ENCODE assay signal across 21 cellular contexts in genomic region chr18:36762074-36762473, GRCh38.
DNase-seq lines count a peak whose midpoint lies in the region; ATAC-seq, FAIRE-seq and TF ChIP-seq lines count a peak whose summit lies in the region.
"Had no signal": no experiment of that assay in that cellular context is flagged by ENCODE, and none has a peak within 500 bp of the region (broad histone marks: within the 10 kb centered on the region; RNA-seq: fewer than 3 reads in every experiment).

No MANE protein-coding gene starts in this region.

- H3K36me3 ChIP-seq in IMR-90 (ENCODE audit: control insufficient read depth, insufficient read depth, low read length) (peaks cover 4% of the 10 kb centered on the region), astrocyte (ENCODE audit: insufficient read depth, low read length) (no peaks in the 10 kb centered on the region), osteoblast (ENCODE audit: insufficient read depth, low read length) (no peaks in the 10 kb centered on the region)

- H3K4me1 Mint-ChIP-seq in astrocyte (ENCODE audit: low read depth, unreplicated experiment): no peaks in the 10 kb centered on the region

- TF ChIP-seq CTCF in IMR-90 (conservative IDR thresholded peaks at IDR 0.05; ENCODE audit: low read depth, low read length) (no peak), astrocyte (IDR thresholded peaks at IDR 0.05; ENCODE audit: insufficient read depth, low read depth, low read length) (no peak), osteoblast (IDR thresholded peaks at IDR 0.05; ENCODE audit: extremely low read depth, low read depth, low read length) (no peak)

- H4K5ac ChIP-seq in IMR-90 (ENCODE audit: low read depth, low read length): no peak overlapping the region

- H2AK5ac ChIP-seq in IMR-90 (ENCODE audit: low read depth, low read length): no peak overlapping the region

- H4K20me1 ChIP-seq in IMR-90 (ENCODE audit: insufficient read depth, low read length) (no peaks in the 10 kb centered on the region), astrocyte (ENCODE audit: insufficient read depth, low read length) (no peaks in the 10 kb centered on the region), osteoblast (ENCODE audit: insufficient read depth, low read length) (no peaks in the 10 kb centered on the region)
- H4K20me1 ChIP-seq: BLaER1 treated with 17β-estradiol and CSF1 and Interleukin-3, amounts not matched to agents 10 nM and 100 nM had no signal

- H2AK9ac ChIP-seq in IMR-90 (replicated peaks; ENCODE audit: low read depth, low read length, poor library complexity): no peak overlapping the region

- H3K18ac ChIP-seq in IMR-90 (ENCODE audit: low read depth, low read length): no peak overlapping the region

- H3K4me1 ChIP-seq in IMR-90 (ENCODE audit: control insufficient read depth, insufficient read depth, low read length) (peaks cover 9% of the 10 kb centered on the region), astrocyte (ENCODE audit: insufficient read depth, low read length) (peaks cover 7% of the 10 kb centered on the region), osteoblast (ENCODE audit: insufficient read depth, low read length) (peaks cover 15% of the 10 kb centered on the region)

- peaks cover 19% of the 10 kb centered on the region for H3K9me1 ChIP-seq in IMR-90 (ENCODE audit: insufficient read depth, low read length)

- no peak overlapping the region for H3K4me3 Mint-ChIP-seq in astrocyte (ENCODE audit: unreplicated experiment)
- H3K4me3 Mint-ChIP-seq: CD8-positive, alpha-beta T cell had no signal

- no peak overlapping the region for H2BK15ac ChIP-seq in IMR-90 (ENCODE audit: low read depth, low read length)

- H3K27ac Mint-ChIP-seq in astrocyte (ENCODE audit: unreplicated experiment): no peak overlapping the region
- H3K27ac Mint-ChIP-seq: CD8-positive, alpha-beta T cell had no signal

- no peak overlapping the region for H2BK20ac ChIP-seq in IMR-90 (ENCODE audit: low read depth, low read length)

- no peak for TF ChIP-seq RAD21 in IMR-90 (IDR thresholded peaks at IDR 0.05; ENCODE audit: low read length)

- intact Hi-C loops in IMR-90 (cut with micrococcal nuclease) (no loop called here), left cardiac atrium (cut with DNase I) (no loop called here)

- peaks cover 0 to 7% of the 10 kb centered on the region in 2 experiments; a peak in 2 of 4 replicates for H3K79me1 ChIP-seq in IMR-90 (ENCODE audit: low read depth in 1 of 2, low read length in 2 of 2)

- peaks cover 5% of the 10 kb centered on the region for H3K27me3 Mint-ChIP-seq in astrocyte (ENCODE audit: low read depth, unreplicated experiment)

- DNase-seq in ELR (ENCODE audit: low read depth): peak; percentile 20
- DNase-seq in IMR-90: peak; percentile 54
- peak; percentile 68 for DNase-seq in astrocyte (ENCODE audit: low read depth)
- DNase-seq in osteoblast (ENCODE audit: insufficient read length, low spot score, missing footprints): peak; percentile 89
- no peak for DNase-seq in left cardiac atrium
- no peak for DNase-seq in NCI-H748 (lab: John Stamatoyannopoulos, UW; ENCODE audit: unreplicated experiment)
- DNase-seq in iPS-NIHi11 (ENCODE audit: low spot score): no peak
- DNase-seq: CD8-positive, alpha-beta T cell; DMS53; NCI-H1105; NCI-H1694 treated with DMSO at 0.1 percent for 48 hours; NCI-H2107; NCI-H2227 treated with DMSO at 0.1 percent for 48 hours; NCI-H510A treated with DMSO at 0.1 percent for 48 hours; PC-3; SIG-M5 had no signal

- H2BK120ac ChIP-seq in IMR-90 (ENCODE audit: low read depth, low read length): no peak overlapping the region

- dilution Hi-C loops in IMR-90 (cut with HindIII; ENCODE audit: low sequenced_read_pairs, unreplicated experiment): no loop called here

- H4K8ac ChIP-seq in IMR-90 (ENCODE audit: low read depth in 2 of 2, low read length in 2 of 2): no peak overlapping the region

- no peak overlapping the region for H3K4me3 ChIP-seq in IMR-90 (ENCODE audit: insufficient read depth, low read depth, low read length)
- H3K4me3 ChIP-seq in astrocyte (ENCODE audit: insufficient read depth, low read depth, low read length): no peak overlapping the region
- no peak overlapping the region for H3K4me3 ChIP-seq in osteoblast (ENCODE audit: insufficient read depth, low read length)
- H3K4me3 ChIP-seq: BLaER1 treated with 17β-estradiol and CSF1 and Interleukin-3, amounts not matched to agents 10 nM and 100 nM had no signal

- ATAC-seq in IMR-90 (ENCODE audit: low read depth) (no peak), left cardiac atrium (no peak)
- ATAC-seq: CD8-positive, alpha-beta T cell; PC-3; SK-N-SH treated with all-trans-retinoic acid at 6 μM for 48 hours had no signal

- no peak for FAIRE-seq in astrocyte (lab: Jason Lieb, UNC)
- FAIRE-seq: H1 had no signal

- H2BK5ac ChIP-seq in IMR-90 (ENCODE audit: low read depth, low read length, poor library complexity, severe bottlenecking): no peak overlapping the region

- no peak for TF ChIP-seq POLR2A in IMR-90 (IDR thresholded peaks at IDR 0.05; ENCODE audit: low read depth, low read length)

- WGBS in IMR-90 (ENCODE audit: extremely low coverage in 2 of 2, insufficient read length in 1 of 2), 2 experiments: no CpG with 5 or more reads among the region's 2 CpGs

- no peak overlapping the region for H3K23ac ChIP-seq in IMR-90 (ENCODE audit: low read depth, low read length)

- H3K36me3 Mint-ChIP-seq in astrocyte (ENCODE audit: low read depth, unreplicated experiment): peaks cover 4% of the 10 kb centered on the region
- H3K36me3 Mint-ChIP-seq: CD8-positive, alpha-beta T cell had no signal

- H3K4ac ChIP-seq in IMR-90 (ENCODE audit: low read depth, low read length): no peak overlapping the region

- no peaks in the 10 kb centered on the region for H3K9me3 Mint-ChIP-seq in astrocyte (ENCODE audit: unreplicated experiment)
- H3K9me3 Mint-ChIP-seq: CD8-positive, alpha-beta T cell had no signal

- CTCF ChIA-PET in IMR-90 (lab: Yijun Ruan, JAX): no interaction called here

- H3K27me3 ChIP-seq in IMR-90 (ENCODE audit: control insufficient read depth, insufficient read depth, low read length): no peaks in the 10 kb centered on the region
- H3K27me3 ChIP-seq in astrocyte (ENCODE audit: insufficient read depth, low read length): no peaks in the 10 kb centered on the region
- no peaks in the 10 kb centered on the region for H3K27me3 ChIP-seq in osteoblast (ENCODE audit: insufficient read depth, low read length)
- H3K27me3 ChIP-seq: BLaER1 treated with 17β-estradiol and CSF1 and Interleukin-3, amounts not matched to agents 10 nM and 100 nM had no signal

- H3K27ac ChIP-seq in IMR-90 (ENCODE audit: insufficient read depth, low read length) (no peak overlapping the region), astrocyte (ENCODE audit: low read depth, low read length) (no peak overlapping the region), osteoblast (ENCODE audit: low read depth, low read length) (no peak overlapping the region)
- H3K27ac ChIP-seq: BLaER1 treated with 17β-estradiol and CSF1 and Interleukin-3, amounts not matched to agents 10 nM and 100 nM; HL-60; RWPE1 had no signal

- H3K4me2 ChIP-seq in IMR-90 (ENCODE audit: low read depth, low read length) (no peak overlapping the region), astrocyte (ENCODE audit: low read length) (no peak overlapping the region), osteoblast (ENCODE audit: insufficient read depth, low read length) (no peak overlapping the region)
- H3K4me2 ChIP-seq: BLaER1 treated with 17β-estradiol and CSF1 and Interleukin-3, amounts not matched to agents 10 nM and 100 nM had no signal

- no peak overlapping the region for H3K56ac ChIP-seq in IMR-90 (ENCODE audit: extremely low read depth, insufficient read depth, low read length)

- POLR2A ChIA-PET in IMR-90 (lab: Charles Lee; ENCODE audit: unreplicated experiment): no interaction called here

- H3K79me2 ChIP-seq in astrocyte (ENCODE audit: insufficient read depth, low read length): no peaks in the 10 kb centered on the region
- no peaks in the 10 kb centered on the region for H3K79me2 ChIP-seq in osteoblast (ENCODE audit: insufficient read depth, low read length)

- H4K91ac ChIP-seq in IMR-90 (ENCODE audit: insufficient read depth, low read depth, low read length): no peak overlapping the region

- H3K14ac ChIP-seq in IMR-90 (replicated peaks; ENCODE audit: low read depth, low read length): no peak overlapping the region

- in situ Hi-C loops in IMR-90 (cut with MboI; ENCODE audit: low sequenced_read_pairs): no loop called here

- no TSS peak for BruUV-seq in IMR-90 (replicated peaks; lab: Mats Ljungman, UMichigan)

- H3K9me3 ChIP-seq in IMR-90 (ENCODE audit: control insufficient read depth, insufficient read depth, low read length): no peaks in the 10 kb centered on the region
- no peaks in the 10 kb centered on the region for H3K9me3 ChIP-seq in astrocyte (ENCODE audit: insufficient read depth, low read depth, low read length)
- H3K9me3 ChIP-seq in osteoblast (ENCODE audit: low read depth, low read length): no peaks in the 10 kb centered on the region

- H2AFZ ChIP-seq in IMR-90 (replicated peaks; ENCODE audit: low read length, poor library complexity) (no peak overlapping the region), astrocyte (ENCODE audit: low read depth, low read length) (no peak overlapping the region), osteoblast (ENCODE audit: low read length) (no peak overlapping the region)

- H3K9ac ChIP-seq in IMR-90 (ENCODE audit: low read depth, low read length): no peak overlapping the region
- H3K9ac ChIP-seq in astrocyte (ENCODE audit: low read length): no peak overlapping the region
- H3K9ac ChIP-seq: BLaER1 treated with 17β-estradiol and CSF1 and Interleukin-3, amounts not matched to agents 10 nM and 100 nM had no signal

TF ChIP-seq in IMR-90, 13 proteins besides CTCF, POLR2A, EP300 and RAD21 (continues in another document):
- TF ChIP-seq NFE2L2 (IDR thresholded peaks at IDR 0.05; ENCODE audit: low read depth, low read length) (no peak), RCOR1 (IDR thresholded peaks at IDR 0.05; ENCODE audit: insufficient replicate concordance, low read length) (no peak), CEBPB (IDR thresholded peaks at IDR 0.05; ENCODE audit: low read depth, low read length) (no peak), RFX5 (IDR thresholded peaks at IDR 0.05; ENCODE audit: low read depth, low read length) (no peak), CHD1 (IDR thresholded peaks at IDR 0.05; ENCODE audit: low read depth, low read length) (no peak), MXI1 (IDR thresholded peaks at IDR 0.05; ENCODE audit: borderline replicate concordance, low read depth, low read length) (no peak), MAZ (IDR thresholded peaks at IDR 0.05; ENCODE audit: borderline replicate concordance, low read depth, low read length) (no peak), FOS (IDR thresholded peaks at IDR 0.05; ENCODE audit: low read depth, low read length) (no peak), BHLHE40 (IDR thresholded peaks at IDR 0.05; ENCODE audit: low read depth, low read length) (no peak)

Comparison
In these comparisons a context has a peak if more than half of its experiments do, and no peak if none do; other contexts are left out.
1. DNase-seq: peak in ELR (single experiment), IMR-90 (single experiment), astrocyte (single experiment) and osteoblast (single experiment); none in left cardiac atrium (single experiment), NCI-H748 (single experiment) and iPS-NIHi11 (single experiment).